In the genomic region with DNA sequence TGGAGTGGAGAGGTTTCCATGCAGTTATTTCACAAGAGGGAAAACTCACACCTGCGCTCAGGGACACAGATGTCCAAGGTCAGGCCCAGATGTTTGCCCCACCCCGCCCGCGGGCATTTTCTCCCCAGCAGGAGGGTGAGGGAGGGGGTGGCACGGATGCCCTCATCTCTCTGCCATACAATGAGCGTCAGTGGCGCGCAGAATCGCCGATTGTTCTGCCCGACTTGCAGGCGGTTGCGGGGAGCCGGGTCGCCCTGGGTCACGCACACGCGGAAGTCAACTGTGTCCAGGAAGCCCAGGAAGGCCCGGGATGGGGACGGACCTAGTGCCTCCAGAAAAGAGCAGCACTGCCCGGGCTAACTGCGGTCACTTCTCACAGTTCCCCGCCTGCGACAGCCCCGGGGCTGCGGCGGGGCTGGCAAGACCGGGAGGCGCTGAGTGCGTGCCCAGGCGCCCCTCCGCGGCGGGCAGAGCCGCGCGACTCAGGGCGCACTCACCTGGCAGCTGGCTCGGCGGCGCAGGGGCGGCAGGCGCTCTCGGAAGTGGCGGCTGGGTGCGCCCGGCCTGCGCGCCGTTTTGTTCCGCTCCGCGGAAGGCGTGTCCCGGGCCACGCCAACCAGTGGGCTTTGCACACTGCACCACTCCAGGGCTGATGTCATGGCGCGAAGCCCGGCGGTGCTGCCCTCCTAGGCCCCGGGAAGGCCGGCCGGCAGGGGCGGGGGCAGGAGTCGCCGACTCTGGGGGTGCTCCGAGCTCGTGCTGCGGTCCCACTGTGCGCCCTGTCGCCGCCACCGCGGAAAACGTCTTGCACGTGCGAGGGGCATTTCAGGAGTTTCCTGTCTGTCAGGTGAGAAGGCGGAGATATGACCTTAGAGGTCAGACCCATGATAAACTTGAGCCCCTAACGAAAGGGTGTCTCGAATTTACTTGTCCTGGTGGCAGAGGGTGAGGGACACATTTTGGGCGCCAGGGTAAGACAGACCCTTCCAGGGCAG, we compare ENCODE assay signal across 1 cellular context.
TF ChIP-seq lines count a peak whose summit lies in the region.

CSRP1 (minus strand) TSS at position 551 of the 995 bp plus-strand sequence. CDS start 10,820 bp downstream, outside the sequence.

TF ChIP-seq in WTC11, 78 proteins besides CTCF, POLR2A, EP300 and RAD21 (continued from another document):
- no peak for TF ChIP-seq ATF2 (CRISPR knock-in tag; IDR thresholded peaks at IDR 0.05; ENCODE audit: borderline replicate concordance, low read depth)
- TF ChIP-seq ESRRA (CRISPR knock-in tag; IDR thresholded peaks at IDR 0.05; ENCODE audit: borderline replicate concordance), result peak; percentile 87; the same call in 1 of the 2 replicates
- TF ChIP-seq RELA (CRISPR knock-in tag; IDR thresholded peaks at IDR 0.05; ENCODE audit: borderline replicate concordance), result 0 out of 2 replicates have a peak, but pooled peaks have one; percentile 75
- TF ChIP-seq SMAD3 (CRISPR knock-in tag; IDR thresholded peaks at IDR 0.05; ENCODE audit: borderline replicate concordance), result peak; percentile 48; the same call in 1 of the 2 replicates
- TF ChIP-seq HMGA2 (CRISPR knock-in tag; IDR thresholded peaks at IDR 0.05), result no peak
- TF ChIP-seq NFE2L1 (CRISPR knock-in tag; IDR thresholded peaks at IDR 0.05), result no peak
- TF ChIP-seq ZNF232 (CRISPR knock-in tag; IDR thresholded peaks at IDR 0.05), result no peak
- no peak for TF ChIP-seq ZNF219 (CRISPR knock-in tag; IDR thresholded peaks at IDR 0.05; ENCODE audit: borderline replicate concordance)
